In genomic region chr19:55580628-55581144, GRCh38 we compare ENCODE assay signal across 1 cellular context.
TF ChIP-seq lines count a peak whose summit lies in the region.

A gene with protein sequence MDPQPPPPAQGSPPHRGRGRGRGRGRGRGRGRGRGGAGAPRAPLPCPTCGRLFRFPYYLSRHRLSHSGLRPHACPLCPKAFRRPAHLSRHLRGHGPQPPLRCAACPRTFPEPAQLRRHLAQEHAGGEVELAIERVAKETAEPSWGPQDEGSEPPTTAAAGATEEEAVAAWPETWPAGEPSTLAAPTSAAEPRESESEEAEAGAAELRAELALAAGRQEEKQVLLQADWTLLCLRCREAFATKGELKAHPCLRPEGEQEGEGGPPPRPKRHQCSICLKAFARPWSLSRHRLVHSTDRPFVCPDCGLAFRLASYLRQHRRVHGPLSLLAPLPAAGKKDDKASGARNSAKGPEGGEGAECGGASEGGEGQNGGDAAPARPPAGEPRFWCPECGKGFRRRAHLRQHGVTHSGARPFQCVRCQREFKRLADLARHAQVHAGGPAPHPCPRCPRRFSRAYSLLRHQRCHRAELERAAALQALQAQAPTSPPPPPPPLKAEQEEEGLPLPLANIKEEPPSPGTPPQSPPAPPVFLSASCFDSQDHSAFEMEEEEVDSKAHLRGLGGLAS (minus strand): TSS chr19:55580848. CDS start chr19:55579639, 1,209 bp downstream.

TF ChIP-seq in HepG2, 621 proteins besides CTCF, POLR2A, EP300 and RAD21 (continued from another document and continues in another):
- TF ChIP-seq, protein P1, sequence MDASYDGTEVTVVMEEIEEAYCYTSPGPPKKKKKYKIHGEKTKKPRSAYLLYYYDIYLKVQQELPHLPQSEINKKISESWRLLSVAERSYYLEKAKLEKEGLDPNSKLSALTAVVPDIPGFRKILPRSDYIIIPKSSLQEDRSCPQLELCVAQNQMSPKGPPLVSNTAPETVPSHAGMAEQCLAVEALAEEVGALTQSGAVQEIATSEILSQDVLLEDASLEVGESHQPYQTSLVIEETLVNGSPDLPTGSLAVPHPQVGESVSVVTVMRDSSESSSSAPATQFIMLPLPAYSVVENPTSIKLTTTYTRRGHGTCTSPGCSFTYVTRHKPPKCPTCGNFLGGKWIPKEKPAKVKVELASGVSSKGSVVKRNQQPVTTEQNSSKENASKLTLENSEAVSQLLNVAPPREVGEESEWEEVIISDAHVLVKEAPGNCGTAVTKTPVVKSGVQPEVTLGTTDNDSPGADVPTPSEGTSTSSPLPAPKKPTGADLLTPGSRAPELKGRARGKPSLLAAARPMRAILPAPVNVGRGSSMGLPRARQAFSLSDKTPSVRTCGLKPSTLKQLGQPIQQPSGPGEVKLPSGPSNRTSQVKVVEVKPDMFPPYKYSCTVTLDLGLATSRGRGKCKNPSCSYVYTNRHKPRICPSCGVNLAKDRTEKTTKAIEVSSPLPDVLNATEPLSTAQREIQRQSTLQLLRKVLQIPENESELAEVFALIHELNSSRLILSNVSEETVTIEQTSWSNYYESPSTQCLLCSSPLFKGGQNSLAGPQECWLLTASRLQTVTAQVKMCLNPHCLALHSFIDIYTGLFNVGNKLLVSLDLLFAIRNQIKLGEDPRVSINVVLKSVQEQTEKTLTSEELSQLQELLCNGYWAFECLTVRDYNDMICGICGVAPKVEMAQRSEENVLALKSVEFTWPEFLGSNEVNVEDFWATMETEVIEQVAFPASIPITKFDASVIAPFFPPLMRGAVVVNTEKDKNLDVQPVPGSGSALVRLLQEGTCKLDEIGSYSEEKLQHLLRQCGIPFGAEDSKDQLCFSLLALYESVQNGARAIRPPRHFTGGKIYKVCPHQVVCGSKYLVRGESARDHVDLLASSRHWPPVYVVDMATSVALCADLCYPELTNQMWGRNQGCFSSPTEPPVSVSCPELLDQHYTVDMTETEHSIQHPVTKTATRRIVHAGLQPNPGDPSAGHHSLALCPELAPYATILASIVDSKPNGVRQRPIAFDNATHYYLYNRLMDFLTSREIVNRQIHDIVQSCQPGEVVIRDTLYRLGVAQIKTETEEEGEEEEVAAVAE (CRISPR knock-in tag; IDR thresholded peaks at IDR 0.05; ENCODE audit: borderline replicate concordance), result no peak; the same call in 1 of the 2 replicates
- TF ChIP-seq GMEB2 (CRISPR knock-in tag; IDR thresholded peaks at IDR 0.05; ENCODE audit: low read depth) (no peak), ETV6 (CRISPR knock-in tag; conservative IDR thresholded peaks at IDR 0.05) (no peak), TAF1 (CRISPR knock-in tag; IDR thresholded peaks at IDR 0.05) (peak; percentile 53; the same call in 1 of the 2 replicates), GATAD2A (CRISPR knock-in tag; IDR thresholded peaks at IDR 0.05) (no peak), ZBTB10 (CRISPR knock-in tag; IDR thresholded peaks at IDR 0.05; ENCODE audit: borderline replicate concordance) (no peak), MIER2 (CRISPR knock-in tag; IDR thresholded peaks at IDR 0.05) (peak; percentile 84), ZBTB8A (CRISPR knock-in tag; IDR thresholded peaks at IDR 0.05; ENCODE audit: borderline replicate concordance, low read depth) (no peak), ZNF766 (CRISPR knock-in tag; IDR thresholded peaks at IDR 0.05; ENCODE audit: borderline replicate concordance) (no peak), GPBP1L1 (CRISPR knock-in tag; IDR thresholded peaks at IDR 0.05) (no peak), ZNF710 (CRISPR knock-in tag; IDR thresholded peaks at IDR 0.05; ENCODE audit: borderline replicate concordance) (peak; percentile 39; the same call in 1 of the 2 replicates), ZNF569 (CRISPR knock-in tag; IDR thresholded peaks at IDR 0.05; ENCODE audit: borderline replicate concordance) (no peak), ZNF30 (CRISPR knock-in tag; IDR thresholded peaks at IDR 0.05) (no peak), SAP130 (CRISPR knock-in tag; IDR thresholded peaks at IDR 0.05; ENCODE audit: low read depth) (peak; percentile 73), PATZ1 (CRISPR knock-in tag; IDR thresholded peaks at IDR 0.05) (peak; percentile 96), HDAC2 (CRISPR knock-in tag; IDR thresholded peaks at IDR 0.05) (peak; percentile 66; the same call in 1 of the 2 replicates), MED1 (CRISPR knock-in tag; IDR thresholded peaks at IDR 0.05) (no peak), KDM5A (IDR thresholded peaks at IDR 0.05; ENCODE audit: borderline replicate concordance, low read length) (peak; percentile 78; the same call in 1 of the 2 replicates), YEATS4 (CRISPR knock-in tag; IDR thresholded peaks at IDR 0.05; ENCODE audit: borderline replicate concordance) (peak; percentile 79; the same call in 1 of the 2 replicates), PHF5A (CRISPR knock-in tag; IDR thresholded peaks at IDR 0.05; ENCODE audit: low read depth, unreplicated experiment) (peak; percentile 36), PLSCR1 (CRISPR knock-in tag; IDR thresholded peaks at IDR 0.05; ENCODE audit: borderline replicate concordance) (no peak), ZNF878 (CRISPR knock-in tag; IDR thresholded peaks at IDR 0.05) (no peak), ZNF772 (CRISPR knock-in tag; IDR thresholded peaks at IDR 0.05) (peak; percentile 68; the same call in 1 of the 2 replicates), HNRNPL (IDR thresholded peaks at IDR 0.05; ENCODE audit: low read depth, low read length) (0 out of 2 replicates have a peak, but pooled peaks have one; percentile 22), JUN (CRISPR knock-in tag; IDR thresholded peaks at IDR 0.05) (peak; percentile 53; the same call in 1 of the 2 replicates), TSC22D2 (CRISPR knock-in tag; IDR thresholded peaks at IDR 0.05; ENCODE audit: borderline replicate concordance) (no peak), GATAD1 (CRISPR knock-in tag; IDR thresholded peaks at IDR 0.05) (peak; percentile 90), NFKBIZ (CRISPR knock-in tag; IDR thresholded peaks at IDR 0.05) (no peak), AKAP8 (CRISPR knock-in tag; IDR thresholded peaks at IDR 0.05) (no peak), AFF4 (CRISPR knock-in tag; IDR thresholded peaks at IDR 0.05) (no peak)
- TF ChIP-seq, protein P2, sequence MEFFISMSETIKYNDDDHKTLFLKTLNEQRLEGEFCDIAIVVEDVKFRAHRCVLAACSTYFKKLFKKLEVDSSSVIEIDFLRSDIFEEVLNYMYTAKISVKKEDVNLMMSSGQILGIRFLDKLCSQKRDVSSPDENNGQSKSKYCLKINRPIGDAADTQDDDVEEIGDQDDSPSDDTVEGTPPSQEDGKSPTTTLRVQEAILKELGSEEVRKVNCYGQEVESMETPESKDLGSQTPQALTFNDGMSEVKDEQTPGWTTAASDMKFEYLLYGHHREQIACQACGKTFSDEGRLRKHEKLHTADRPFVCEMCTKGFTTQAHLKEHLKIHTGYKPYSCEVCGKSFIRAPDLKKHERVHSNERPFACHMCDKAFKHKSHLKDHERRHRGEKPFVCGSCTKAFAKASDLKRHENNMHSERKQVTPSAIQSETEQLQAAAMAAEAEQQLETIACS (CRISPR knock-in tag; IDR thresholded peaks at IDR 0.05), result no peak
